ENCODE assay signal across 1 cellular context in the genomic region with DNA sequence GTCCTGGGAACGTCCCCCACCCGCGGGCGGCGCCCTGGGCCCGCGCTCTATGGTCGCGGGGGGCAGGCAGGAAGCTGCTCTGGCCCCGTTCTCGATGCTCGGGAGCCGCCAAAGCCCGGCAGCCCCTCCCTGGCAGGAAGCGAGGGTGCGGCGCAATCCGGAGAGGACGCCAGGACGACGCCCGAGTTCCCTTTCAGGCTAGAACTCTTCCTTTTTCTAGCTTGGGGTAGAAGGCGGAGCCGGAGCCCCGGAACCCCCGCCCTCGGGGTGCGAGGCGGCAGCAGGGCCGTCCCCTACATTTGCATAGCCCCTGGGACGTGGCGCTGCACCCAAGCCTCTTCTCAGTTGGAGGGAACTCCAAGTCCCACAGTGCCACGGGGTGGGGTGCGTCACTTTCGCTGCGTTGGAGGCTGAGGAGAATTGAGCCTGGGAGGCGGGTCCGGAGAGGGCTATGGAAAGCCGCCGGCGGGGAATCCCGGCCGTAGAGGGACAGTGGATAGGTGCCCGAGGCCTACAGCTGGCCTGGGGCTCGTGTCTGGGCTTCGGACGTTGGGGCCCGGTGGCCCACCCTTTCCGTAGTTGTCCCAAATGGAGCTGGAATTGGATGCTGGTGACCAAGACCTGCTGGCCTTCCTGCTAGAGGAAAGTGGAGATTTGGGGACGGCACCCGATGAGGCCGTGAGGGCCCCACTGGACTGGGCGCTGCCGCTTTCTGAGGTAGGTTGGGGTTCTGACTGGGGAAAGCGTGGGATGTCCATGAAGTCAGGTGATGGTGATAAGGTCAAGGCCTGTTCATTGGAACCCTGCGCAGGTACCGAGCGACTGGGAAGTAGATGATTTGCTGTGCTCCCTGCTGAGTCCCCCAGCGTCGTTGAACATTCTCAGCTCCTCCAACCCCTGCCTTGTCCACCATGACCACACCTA.
TF ChIP-seq lines count a peak whose summit lies in the region.

A gene with protein sequence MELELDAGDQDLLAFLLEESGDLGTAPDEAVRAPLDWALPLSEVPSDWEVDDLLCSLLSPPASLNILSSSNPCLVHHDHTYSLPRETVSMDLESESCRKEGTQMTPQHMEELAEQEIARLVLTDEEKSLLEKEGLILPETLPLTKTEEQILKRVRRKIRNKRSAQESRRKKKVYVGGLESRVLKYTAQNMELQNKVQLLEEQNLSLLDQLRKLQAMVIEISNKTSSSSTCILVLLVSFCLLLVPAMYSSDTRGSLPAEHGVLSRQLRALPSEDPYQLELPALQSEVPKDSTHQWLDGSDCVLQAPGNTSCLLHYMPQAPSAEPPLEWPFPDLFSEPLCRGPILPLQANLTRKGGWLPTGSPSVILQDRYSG (plus strand): TSS at position 482 of the 924 bp plus-strand sequence. CDS start 107 bp downstream, at position 589.
A gene with protein sequence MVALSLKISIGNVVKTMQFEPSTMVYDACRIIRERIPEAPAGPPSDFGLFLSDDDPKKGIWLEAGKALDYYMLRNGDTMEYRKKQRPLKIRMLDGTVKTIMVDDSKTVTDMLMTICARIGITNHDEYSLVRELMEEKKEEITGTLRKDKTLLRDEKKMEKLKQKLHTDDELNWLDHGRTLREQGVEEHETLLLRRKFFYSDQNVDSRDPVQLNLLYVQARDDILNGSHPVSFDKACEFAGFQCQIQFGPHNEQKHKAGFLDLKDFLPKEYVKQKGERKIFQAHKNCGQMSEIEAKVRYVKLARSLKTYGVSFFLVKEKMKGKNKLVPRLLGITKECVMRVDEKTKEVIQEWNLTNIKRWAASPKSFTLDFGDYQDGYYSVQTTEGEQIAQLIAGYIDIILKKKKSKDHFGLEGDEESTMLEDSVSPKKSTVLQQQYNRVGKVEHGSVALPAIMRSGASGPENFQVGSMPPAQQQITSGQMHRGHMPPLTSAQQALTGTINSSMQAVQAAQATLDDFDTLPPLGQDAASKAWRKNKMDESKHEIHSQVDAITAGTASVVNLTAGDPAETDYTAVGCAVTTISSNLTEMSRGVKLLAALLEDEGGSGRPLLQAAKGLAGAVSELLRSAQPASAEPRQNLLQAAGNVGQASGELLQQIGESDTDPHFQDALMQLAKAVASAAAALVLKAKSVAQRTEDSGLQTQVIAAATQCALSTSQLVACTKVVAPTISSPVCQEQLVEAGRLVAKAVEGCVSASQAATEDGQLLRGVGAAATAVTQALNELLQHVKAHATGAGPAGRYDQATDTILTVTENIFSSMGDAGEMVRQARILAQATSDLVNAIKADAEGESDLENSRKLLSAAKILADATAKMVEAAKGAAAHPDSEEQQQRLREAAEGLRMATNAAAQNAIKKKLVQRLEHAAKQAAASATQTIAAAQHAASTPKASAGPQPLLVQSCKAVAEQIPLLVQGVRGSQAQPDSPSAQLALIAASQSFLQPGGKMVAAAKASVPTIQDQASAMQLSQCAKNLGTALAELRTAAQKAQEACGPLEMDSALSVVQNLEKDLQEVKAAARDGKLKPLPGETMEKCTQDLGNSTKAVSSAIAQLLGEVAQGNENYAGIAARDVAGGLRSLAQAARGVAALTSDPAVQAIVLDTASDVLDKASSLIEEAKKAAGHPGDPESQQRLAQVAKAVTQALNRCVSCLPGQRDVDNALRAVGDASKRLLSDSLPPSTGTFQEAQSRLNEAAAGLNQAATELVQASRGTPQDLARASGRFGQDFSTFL (N-terminal part only) (minus strand): TSS at position 11 of the 924 bp plus-strand sequence. CDS start 6,501 bp downstream, outside the sequence.

TF ChIP-seq in K562, 482 proteins besides CTCF, POLR2A, EP300 and RAD21 (continued from another document and continues in another):
- TF ChIP-seq PCBP1 (IDR thresholded peaks at IDR 0.05; ENCODE audit: low read depth, low read length, poor library complexity, severe bottlenecking) (no peak), ZNF3 (CRISPR knock-in tag; IDR thresholded peaks at IDR 0.05) (no peak), HOXB6 (CRISPR knock-in tag; IDR thresholded peaks at IDR 0.05; ENCODE audit: borderline replicate concordance) (no peak), HMG20B (CRISPR knock-in tag; IDR thresholded peaks at IDR 0.05) (no peak), ETV1 (tag; conservative IDR thresholded peaks at IDR 0.05; ENCODE audit: low read depth) (peak; percentile 88), ATF1 (CRISPR knock-in tag; IDR thresholded peaks at IDR 0.05) (no peak), ATF1 (tag; IDR thresholded peaks at IDR 0.05) (peak; percentile 95), HDAC3 (IDR thresholded peaks at IDR 0.05; ENCODE audit: borderline replicate concordance, partially characterized antibody) (no peak), BACH1 (tag; IDR thresholded peaks at IDR 0.05) (no peak), ZNF444 (CRISPR knock-in tag; IDR thresholded peaks at IDR 0.05) (no peak), NEUROD1 (IDR thresholded peaks at IDR 0.05; ENCODE audit: borderline replicate concordance, low read depth, low read length, partially characterized antibody) (peak; percentile 75), ZKSCAN3 (CRISPR knock-in tag; IDR thresholded peaks at IDR 0.05) (no peak), SPI1 (IDR thresholded peaks at IDR 0.05; ENCODE audit: borderline replicate concordance, low read depth, low read length) (peak; percentile 68; the same call in 1 of the 2 replicates), SIN3A (IDR thresholded peaks at IDR 0.05; ENCODE audit: borderline replicate concordance in 2 of 2, control insufficient read depth in 1 of 2, low read depth in 2 of 2, low read length in 2 of 2) (peak in 1 of 2 experiments; percentile 43; a peak in 2 of 4 replicates), RBBP5 (IDR thresholded peaks at IDR 0.05; ENCODE audit: borderline replicate concordance, insufficient read depth, low read length, poor library complexity, severe bottlenecking) (peak; percentile 37), ZC3H11A (IDR thresholded peaks at IDR 0.05; ENCODE audit: low read depth, low read length) (no peak), FOS (IDR thresholded peaks at IDR 0.05; ENCODE audit: extremely low read depth, insufficient read length) (no peak), SMAD1 (IDR thresholded peaks at IDR 0.05; ENCODE audit: low read depth, low read length, partially characterized antibody) (no peak), RFX1 (IDR thresholded peaks at IDR 0.05) (no peak), ESRRA (IDR thresholded peaks at IDR 0.05; ENCODE audit: borderline replicate concordance, low read depth) (peak; percentile 85), CREM (IDR thresholded peaks at IDR 0.05; ENCODE audit: low read depth) (peak; percentile 96), EWSR1 (IDR thresholded peaks at IDR 0.05; ENCODE audit: borderline replicate concordance, low read depth, partially characterized antibody) (no peak), TCF7L2 (IDR thresholded peaks at IDR 0.05; ENCODE audit: low read depth, low read length) (no peak)
- TF ChIP-seq, protein P1, sequence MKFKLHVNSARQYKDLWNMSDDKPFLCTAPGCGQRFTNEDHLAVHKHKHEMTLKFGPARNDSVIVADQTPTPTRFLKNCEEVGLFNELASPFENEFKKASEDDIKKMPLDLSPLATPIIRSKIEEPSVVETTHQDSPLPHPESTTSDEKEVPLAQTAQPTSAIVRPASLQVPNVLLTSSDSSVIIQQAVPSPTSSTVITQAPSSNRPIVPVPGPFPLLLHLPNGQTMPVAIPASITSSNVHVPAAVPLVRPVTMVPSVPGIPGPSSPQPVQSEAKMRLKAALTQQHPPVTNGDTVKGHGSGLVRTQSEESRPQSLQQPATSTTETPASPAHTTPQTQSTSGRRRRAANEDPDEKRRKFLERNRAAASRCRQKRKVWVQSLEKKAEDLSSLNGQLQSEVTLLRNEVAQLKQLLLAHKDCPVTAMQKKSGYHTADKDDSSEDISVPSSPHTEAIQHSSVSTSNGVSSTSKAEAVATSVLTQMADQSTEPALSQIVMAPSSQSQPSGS (CRISPR knock-in tag; IDR thresholded peaks at IDR 0.05), result no peak
- TF ChIP-seq, protein P2, sequence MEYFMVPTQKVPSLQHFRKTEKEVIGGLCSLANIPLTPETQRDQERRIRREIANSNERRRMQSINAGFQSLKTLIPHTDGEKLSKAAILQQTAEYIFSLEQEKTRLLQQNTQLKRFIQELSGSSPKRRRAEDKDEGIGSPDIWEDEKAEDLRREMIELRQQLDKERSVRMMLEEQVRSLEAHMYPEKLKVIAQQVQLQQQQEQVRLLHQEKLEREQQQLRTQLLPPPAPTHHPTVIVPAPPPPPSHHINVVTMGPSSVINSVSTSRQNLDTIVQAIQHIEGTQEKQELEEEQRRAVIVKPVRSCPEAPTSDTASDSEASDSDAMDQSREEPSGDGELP (CRISPR knock-in tag; IDR thresholded peaks at IDR 0.05; ENCODE audit: borderline replicate concordance), result peak; percentile 62
- TF ChIP-seq, protein P3, sequence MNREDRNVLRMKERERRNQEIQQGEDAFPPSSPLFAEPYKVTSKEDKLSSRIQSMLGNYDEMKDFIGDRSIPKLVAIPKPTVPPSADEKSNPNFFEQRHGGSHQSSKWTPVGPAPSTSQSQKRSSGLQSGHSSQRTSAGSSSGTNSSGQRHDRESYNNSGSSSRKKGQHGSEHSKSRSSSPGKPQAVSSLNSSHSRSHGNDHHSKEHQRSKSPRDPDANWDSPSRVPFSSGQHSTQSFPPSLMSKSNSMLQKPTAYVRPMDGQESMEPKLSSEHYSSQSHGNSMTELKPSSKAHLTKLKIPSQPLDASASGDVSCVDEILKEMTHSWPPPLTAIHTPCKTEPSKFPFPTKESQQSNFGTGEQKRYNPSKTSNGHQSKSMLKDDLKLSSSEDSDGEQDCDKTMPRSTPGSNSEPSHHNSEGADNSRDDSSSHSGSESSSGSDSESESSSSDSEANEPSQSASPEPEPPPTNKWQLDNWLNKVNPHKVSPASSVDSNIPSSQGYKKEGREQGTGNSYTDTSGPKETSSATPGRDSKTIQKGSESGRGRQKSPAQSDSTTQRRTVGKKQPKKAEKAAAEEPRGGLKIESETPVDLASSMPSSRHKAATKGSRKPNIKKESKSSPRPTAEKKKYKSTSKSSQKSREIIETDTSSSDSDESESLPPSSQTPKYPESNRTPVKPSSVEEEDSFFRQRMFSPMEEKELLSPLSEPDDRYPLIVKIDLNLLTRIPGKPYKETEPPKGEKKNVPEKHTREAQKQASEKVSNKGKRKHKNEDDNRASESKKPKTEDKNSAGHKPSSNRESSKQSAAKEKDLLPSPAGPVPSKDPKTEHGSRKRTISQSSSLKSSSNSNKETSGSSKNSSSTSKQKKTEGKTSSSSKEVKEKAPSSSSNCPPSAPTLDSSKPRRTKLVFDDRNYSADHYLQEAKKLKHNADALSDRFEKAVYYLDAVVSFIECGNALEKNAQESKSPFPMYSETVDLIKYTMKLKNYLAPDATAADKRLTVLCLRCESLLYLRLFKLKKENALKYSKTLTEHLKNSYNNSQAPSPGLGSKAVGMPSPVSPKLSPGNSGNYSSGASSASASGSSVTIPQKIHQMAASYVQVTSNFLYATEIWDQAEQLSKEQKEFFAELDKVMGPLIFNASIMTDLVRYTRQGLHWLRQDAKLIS (CRISPR knock-in tag; IDR thresholded peaks at IDR 0.05), result 0 out of 2 replicates have a peak, but pooled peaks have one; percentile 51
- TF ChIP-seq, protein P4, sequence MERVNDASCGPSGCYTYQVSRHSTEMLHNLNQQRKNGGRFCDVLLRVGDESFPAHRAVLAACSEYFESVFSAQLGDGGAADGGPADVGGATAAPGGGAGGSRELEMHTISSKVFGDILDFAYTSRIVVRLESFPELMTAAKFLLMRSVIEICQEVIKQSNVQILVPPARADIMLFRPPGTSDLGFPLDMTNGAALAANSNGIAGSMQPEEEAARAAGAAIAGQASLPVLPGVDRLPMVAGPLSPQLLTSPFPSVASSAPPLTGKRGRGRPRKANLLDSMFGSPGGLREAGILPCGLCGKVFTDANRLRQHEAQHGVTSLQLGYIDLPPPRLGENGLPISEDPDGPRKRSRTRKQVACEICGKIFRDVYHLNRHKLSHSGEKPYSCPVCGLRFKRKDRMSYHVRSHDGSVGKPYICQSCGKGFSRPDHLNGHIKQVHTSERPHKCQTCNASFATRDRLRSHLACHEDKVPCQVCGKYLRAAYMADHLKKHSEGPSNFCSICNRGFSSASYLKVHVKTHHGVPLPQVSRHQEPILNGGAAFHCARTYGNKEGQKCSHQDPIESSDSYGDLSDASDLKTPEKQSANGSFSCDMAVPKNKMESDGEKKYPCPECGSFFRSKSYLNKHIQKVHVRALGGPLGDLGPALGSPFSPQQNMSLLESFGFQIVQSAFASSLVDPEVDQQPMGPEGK (CRISPR knock-in tag; IDR thresholded peaks at IDR 0.05; ENCODE audit: borderline replicate concordance), result no peak
- TF ChIP-seq, protein P5, sequence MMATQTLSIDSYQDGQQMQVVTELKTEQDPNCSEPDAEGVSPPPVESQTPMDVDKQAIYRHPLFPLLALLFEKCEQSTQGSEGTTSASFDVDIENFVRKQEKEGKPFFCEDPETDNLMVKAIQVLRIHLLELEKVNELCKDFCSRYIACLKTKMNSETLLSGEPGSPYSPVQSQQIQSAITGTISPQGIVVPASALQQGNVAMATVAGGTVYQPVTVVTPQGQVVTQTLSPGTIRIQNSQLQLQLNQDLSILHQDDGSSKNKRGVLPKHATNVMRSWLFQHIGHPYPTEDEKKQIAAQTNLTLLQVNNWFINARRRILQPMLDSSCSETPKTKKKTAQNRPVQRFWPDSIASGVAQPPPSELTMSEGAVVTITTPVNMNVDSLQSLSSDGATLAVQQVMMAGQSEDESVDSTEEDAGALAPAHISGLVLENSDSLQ (IDR thresholded peaks at IDR 0.05), result no peak
- TF ChIP-seq, protein P6, sequence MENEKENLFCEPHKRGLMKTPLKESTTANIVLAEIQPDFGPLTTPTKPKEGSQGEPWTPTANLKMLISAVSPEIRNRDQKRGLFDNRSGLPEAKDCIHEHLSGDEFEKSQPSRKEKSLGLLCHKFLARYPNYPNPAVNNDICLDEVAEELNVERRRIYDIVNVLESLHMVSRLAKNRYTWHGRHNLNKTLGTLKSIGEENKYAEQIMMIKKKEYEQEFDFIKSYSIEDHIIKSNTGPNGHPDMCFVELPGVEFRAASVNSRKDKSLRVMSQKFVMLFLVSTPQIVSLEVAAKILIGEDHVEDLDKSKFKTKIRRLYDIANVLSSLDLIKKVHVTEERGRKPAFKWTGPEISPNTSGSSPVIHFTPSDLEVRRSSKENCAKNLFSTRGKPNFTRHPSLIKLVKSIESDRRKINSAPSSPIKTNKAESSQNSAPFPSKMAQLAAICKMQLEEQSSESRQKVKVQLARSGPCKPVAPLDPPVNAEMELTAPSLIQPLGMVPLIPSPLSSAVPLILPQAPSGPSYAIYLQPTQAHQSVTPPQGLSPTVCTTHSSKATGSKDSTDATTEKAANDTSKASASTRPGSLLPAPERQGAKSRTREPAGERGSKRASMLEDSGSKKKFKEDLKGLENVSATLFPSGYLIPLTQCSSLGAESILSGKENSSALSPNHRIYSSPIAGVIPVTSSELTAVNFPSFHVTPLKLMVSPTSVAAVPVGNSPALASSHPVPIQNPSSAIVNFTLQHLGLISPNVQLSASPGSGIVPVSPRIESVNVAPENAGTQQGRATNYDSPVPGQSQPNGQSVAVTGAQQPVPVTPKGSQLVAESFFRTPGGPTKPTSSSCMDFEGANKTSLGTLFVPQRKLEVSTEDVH (IDR thresholded peaks at IDR 0.05; ENCODE audit: low read depth, partially characterized antibody), result peak; percentile 68
